ENCODE assay signal across 9 cellular contexts in the genomic region with DNA sequence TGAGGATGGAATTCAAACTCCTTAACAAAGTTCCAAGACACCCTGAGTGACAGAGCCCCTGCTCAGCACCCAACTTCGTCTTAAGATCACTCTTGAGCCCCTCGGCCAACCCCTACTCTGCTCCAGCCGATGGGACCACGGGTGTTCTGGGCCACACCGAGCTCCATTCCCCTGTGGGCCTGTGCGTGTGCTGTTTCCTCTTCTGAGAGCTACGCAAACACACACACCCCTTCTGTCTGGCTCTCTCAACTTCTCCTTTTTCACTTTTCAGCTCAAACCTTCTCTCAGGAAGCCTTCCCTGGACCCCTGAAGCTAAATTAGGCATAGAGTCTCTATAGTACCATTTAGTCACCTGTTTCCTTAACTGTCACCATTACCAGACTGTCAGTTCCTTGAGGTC. TPM values are rescaled to one million over a fixed set of nuclear protein-coding genes. Genes with fewer than 3 reads are reported as not detected.
DNase-seq lines count a peak whose midpoint lies in the region; TF ChIP-seq lines count a peak whose summit lies in the region.
"Had no signal": no experiment of that assay in that cellular context is flagged by ENCODE, and none has a peak within 500 bp of the region (broad histone marks: within the 10 kb centered on the region; RNA-seq: fewer than 3 reads in every experiment).

No MANE protein-coding gene starts in this region.

- H3K36me3 ChIP-seq in left ventricle myocardium inferior (peaks cover 14% of the 10 kb centered on the region), skeletal muscle tissue (ENCODE audit: control insufficient read depth in 3 of 3, insufficient read depth in 3 of 3, low read length in 3 of 3) (peaks cover 0 to 2% (median 1%) of the 10 kb centered on the region in 3 donors)

- TF ChIP-seq CTCF in left ventricle myocardium inferior (IDR thresholded peaks at IDR 0.05; ENCODE audit: borderline replicate concordance) = no peak

- H3K4me1 ChIP-seq in left ventricle myocardium inferior (peaks cover 83% of the 10 kb centered on the region), skeletal muscle tissue (ENCODE audit: control insufficient read depth in 3 of 3, insufficient read depth in 3 of 3, low read length in 3 of 3) (peaks cover 38 to 63% (median 62%) of the 10 kb centered on the region in 3 donors)

- H3K4me3 ChIP-seq in left ventricle myocardium inferior = peak overlapping the region; percentile 55
- peak overlapping the region in 2 of 3 donors; percentile 0 to 1 for H3K4me3 ChIP-seq in skeletal muscle tissue (ENCODE audit: low read length in 3 of 3)

- peak overlapping the region; percentile 65 to 85 (median 66) for H3K9ac ChIP-seq in skeletal muscle tissue (ENCODE audit: low read depth in 1 of 3, low read length in 3 of 3)

- H3K9me3 ChIP-seq in left ventricle myocardium inferior (replicated peaks) (no peaks in the 10 kb centered on the region), skeletal muscle tissue (ENCODE audit: control insufficient read depth in 3 of 3, low read length in 3 of 3) (no peaks in the 10 kb centered on the region)

- intact Hi-C loops in left ventricle myocardium inferior (cut with micrococcal nuclease) = loop anchor here (10.0 kb wide), 1 partner anchor 84 kb away; no protein-coding TSS in a partner anchor

- H3K27me3 ChIP-seq in left ventricle myocardium inferior (ENCODE audit: low read depth) (no peaks in the 10 kb centered on the region), skeletal muscle tissue (ENCODE audit: control insufficient read depth in 3 of 3, insufficient read depth in 3 of 3, low read length in 3 of 3) (no peaks in the 10 kb centered on the region)

- peak overlapping the region; percentile 88 for H3K27ac ChIP-seq in left ventricle myocardium inferior (replicated peaks)
- peak overlapping the region; percentile 90 for H3K27ac ChIP-seq in skeletal muscle tissue (ENCODE audit: low read depth, low read length)

- peak; percentile 87 for DNase-seq in GF-D8 (lab: John Stamatoyannopoulos, UW)
- peak; percentile 28 for DNase-seq in SKM-1 (lab: John Stamatoyannopoulos, UW; ENCODE audit: unreplicated experiment)
- no peak for DNase-seq in left ventricle myocardium inferior
- no peak for DNase-seq in NCI-H2107 treated with DMSO at 0.1 percent for 48 hours (lab: John Stamatoyannopoulos, UW; ENCODE audit: unreplicated experiment)
- no peak for DNase-seq in activated gamma-delta T cell (lab: John Stamatoyannopoulos, UW)
- no peak for DNase-seq in OCI-M2 (lab: John Stamatoyannopoulos, UW; ENCODE audit: unreplicated experiment)
- DNase-seq in hypothalamus (lab: John Stamatoyannopoulos, UW) = no peak
- DNase-seq: amniotic stem cell had no signal

RNA-seq across cellular contexts. Expression of gene NNMT, which starts 37.5 kb away (rescaled TPM):
- total RNA-seq in left ventricle myocardium inferior (32.6 TPM), skeletal muscle tissue (87.2 TPM)

Comparison
In these comparisons a context has a peak if more than half of its experiments do, and no peak if none do; other contexts are left out.
1. DNase-seq: peak in GF-D8 (single experiment) and SKM-1 (single experiment); none in left ventricle myocardium inferior (single experiment), NCI-H2107 treated with DMSO at 0.1 percent for 48 hours (single experiment), activated gamma-delta T cell (single experiment), OCI-M2 (single experiment) and hypothalamus (0 of 51).